ENCODE assay signal across 16 cellular contexts in genomic region chr1:3919706-3920105, GRCh38. TPM values are rescaled to one million over a fixed set of nuclear protein-coding genes. Genes with fewer than 3 reads are reported as not detected.
A peak's percentile ranks its signal among the peaks of the same experiment; 100 is the strongest.
DNase-seq lines count a peak whose midpoint lies in the region; ATAC-seq and TF ChIP-seq lines count a peak whose summit lies in the region.
"Had no signal": no experiment of that assay in that cellular context is flagged by ENCODE, and none has a peak within 500 bp of the region (broad histone marks: within the 10 kb centered on the region; RNA-seq: fewer than 3 reads in every experiment).

No MANE protein-coding gene starts in this region.

- ATAC-seq in left ventricle myocardium superior, result no peak
- no peak for ATAC-seq in lower lobe of right lung
- ATAC-seq in upper lobe of right lung, result no peak
- no peak for ATAC-seq in HG03460 (IDR thresholded peaks at IDR 0.05; ENCODE audit: unreplicated experiment)
- ATAC-seq: CD8-positive, alpha-beta T cell; GM23338 had no signal

- H3K27me3 ChIP-seq in lower lobe of right lung (ENCODE audit: low read depth) (peaks cover 14% of the 10 kb centered on the region), upper lobe of right lung (peaks cover 11% of the 10 kb centered on the region)

- no peaks in the 10 kb centered on the region for H3K4me1 ChIP-seq in lower lobe of right lung
- H3K4me1 ChIP-seq in upper lobe of right lung, result no peaks in the 10 kb centered on the region

- H3K9me3 ChIP-seq in lower lobe of right lung (no peaks in the 10 kb centered on the region), upper lobe of right lung (no peaks in the 10 kb centered on the region)

- no peak overlapping the region for H3K27ac ChIP-seq in lower lobe of right lung
- H3K27ac ChIP-seq in upper lobe of right lung, result no peak overlapping the region
- H3K27ac ChIP-seq: 22Rv1 had no signal

- no peak overlapping the region for H3K4me3 ChIP-seq in lower lobe of right lung
- H3K4me3 ChIP-seq in upper lobe of right lung, result no peak overlapping the region
- H3K4me3 ChIP-seq: GM23338 had no signal

- no peak for TF ChIP-seq CTCF in lower lobe of right lung (IDR thresholded peaks at IDR 0.05)
- no peak for TF ChIP-seq CTCF in upper lobe of right lung (IDR thresholded peaks at IDR 0.05)

- DNase-seq in activated effector memory CD4-positive, alpha-beta T cell treated with anti-CD3 and anti-CD28 coated beads, Interleukin-2, amount 50 U/mL, for 16 hours, result peak; percentile 50
- DNase-seq in activated effector memory CD4-positive, alpha-beta T cell treated with Interleukin-2 at 50 U/mL for 16 hours, result no peak
- DNase-seq in cardiac septum (ENCODE audit: low spot score), result peak; percentile 63
- no peak for DNase-seq in left ventricle myocardium superior
- peak; percentile 18 for DNase-seq in lower lobe of right lung
- DNase-seq in upper lobe of right lung, result peak; percentile 32
- no peak for DNase-seq in NAMALWA (ENCODE audit: low spot score)
- DNase-seq: CD8-positive, alpha-beta T cell; COR-L47; DMS153; DMS79 treated with DMSO at 0.1 percent for 48 hours; EL; H7 had no signal

- H3K36me3 ChIP-seq in lower lobe of right lung (no peaks in the 10 kb centered on the region), upper lobe of right lung (no peaks in the 10 kb centered on the region)

- intact Hi-C loops in cardiac septum (cut with DNase I) (no loop called here), left ventricle myocardium superior (cut with micrococcal nuclease) (no loop called here), lower lobe of right lung (cut with DNase I) (no loop called here), upper lobe of right lung (cut with DNase I) (no loop called here)

RNA-seq across cellular contexts. Expression of gene C1orf174, which starts 19.6 kb away (rescaled TPM):
- total RNA-seq in cardiac septum (11.5 TPM), left ventricle myocardium superior (14.4 TPM), lower lobe of right lung (19.8 TPM), upper lobe of right lung (19.9 TPM)

Comparison
In these comparisons a context has a peak if more than half of its experiments do, and no peak if none do; other contexts are left out.
1. DNase-seq: peak in activated effector memory CD4-positive, alpha-beta T cell treated with anti-CD3 and anti-CD28 coated beads, Interleukin-2, amount 50 U/mL, for 16 hours (single experiment), cardiac septum (single experiment), lower lobe of right lung (single experiment) and upper lobe of right lung (single experiment); none in activated effector memory CD4-positive, alpha-beta T cell treated with Interleukin-2 at 50 U/mL for 16 hours (single experiment), left ventricle myocardium superior (single experiment) and NAMALWA (single experiment).